Comparison of ENCODE assay signal across 8 cellular contexts in the genomic region with DNA sequence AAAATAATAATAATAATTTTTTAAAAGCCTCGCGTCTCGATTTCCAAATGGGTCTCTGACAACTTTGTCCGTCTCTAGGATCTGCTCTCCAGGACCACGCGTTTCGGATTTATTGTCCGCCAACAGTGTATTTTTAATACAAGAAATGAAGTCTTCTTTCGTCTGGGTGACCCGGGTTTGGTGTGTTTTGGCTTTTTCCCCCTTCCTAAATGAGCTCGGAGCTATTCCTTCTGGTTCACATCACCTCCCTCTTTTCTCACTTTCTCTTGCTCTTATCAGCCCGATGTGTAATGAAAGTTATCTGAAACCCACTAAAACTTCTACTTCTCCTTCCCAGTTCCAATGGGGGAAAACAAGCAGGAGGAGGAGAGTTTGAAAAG.
DNase-seq lines count a peak whose midpoint lies in the region; ATAC-seq and TF ChIP-seq lines count a peak whose summit lies in the region.

No MANE protein-coding gene starts in this region.

- CTCF ChIA-PET in CD4-positive, alpha-beta T cell (lab: Charles Lee), result no interaction called here

- H3K4me3 Mint-ChIP-seq in CD4-positive, alpha-beta T cell, result peak overlapping the region; percentile 32

- no peaks in the 10 kb centered on the region for H3K4me1 ChIP-seq in colonic mucosa
- peaks cover 10% of the 10 kb centered on the region for H3K4me1 ChIP-seq in mucosa of descending colon (ENCODE audit: low read depth)

- no peak overlapping the region for H3K27ac Mint-ChIP-seq in CD4-positive, alpha-beta T cell

- H3K27me3 ChIP-seq in CD4-positive, alpha-beta T cell (ENCODE audit: control insufficient read depth, insufficient read depth, low read length), result peaks cover 86% of the 10 kb centered on the region
- H3K27me3 ChIP-seq in colonic mucosa, result peaks cover 3% of the 10 kb centered on the region

- H3K36me3 Mint-ChIP-seq in CD4-positive, alpha-beta T cell (ENCODE audit: low read depth), result no peaks in the 10 kb centered on the region

- no peaks in the 10 kb centered on the region for H3K36me3 ChIP-seq in colonic mucosa
- no peaks in the 10 kb centered on the region for H3K36me3 ChIP-seq in mucosa of descending colon (ENCODE audit: low read depth)

- intact Hi-C loops in CD4-positive, alpha-beta T cell (cut with DNase I, micrococcal nuclease), result loop anchor here (5.0 to 10.0 kb wide), 3 partner anchors 518 to 595 kb away; partner anchors contain the start of gene MECOM (in 1 of the 2)
- intact Hi-C loops in colonic mucosa (cut with DNase I), result no loop called here
- intact Hi-C loops in mucosa of descending colon (cut with DNase I, micrococcal nuclease), result loop anchor here in 1 of 2 donors (10.0 kb wide), 2 partner anchors 128 to 518 kb away; partner anchors contain the start of gene MECOM

- peak overlapping the region; percentile 38 for H3K4me3 ChIP-seq in colonic mucosa
- peak overlapping the region; percentile 31 for H3K4me3 ChIP-seq in mucosa of descending colon

- no peaks in the 10 kb centered on the region for H3K9me3 ChIP-seq in CD4-positive, alpha-beta T cell (ENCODE audit: control insufficient read depth, low read length)
- H3K9me3 ChIP-seq in colonic mucosa (no peaks in the 10 kb centered on the region), mucosa of descending colon (no peaks in the 10 kb centered on the region)

- no peak for TF ChIP-seq CTCF in CD4-positive, alpha-beta T cell (IDR thresholded peaks at IDR 0.05)
- TF ChIP-seq CTCF in colonic mucosa (IDR thresholded peaks at IDR 0.05) (no peak), mucosa of descending colon (IDR thresholded peaks at IDR 0.05) (no peak)

- H3K4me1 Mint-ChIP-seq in CD4-positive, alpha-beta T cell (ENCODE audit: low read depth), result peaks cover 25% of the 10 kb centered on the region

- POLR2A ChIA-PET in CD4-positive, alpha-beta T cell (lab: Charles Lee), result no interaction called here

- DNase-seq in CD4-positive, alpha-beta T cell, result no peak
- DNase-seq in LoVo (ENCODE audit: low spot score) (peak; percentile 28), colonic mucosa (peak; percentile 31), mucosa of descending colon (peak in 1 of 3 donors; percentile 24), GDM1 (lab: John Stamatoyannopoulos, UW) (no peak), superior temporal gyrus (ENCODE audit: extremely low spot score) (no peak)

- no peak overlapping the region for H3K27ac ChIP-seq in CD4-positive, alpha-beta T cell (ENCODE audit: low read depth, low read length)
- peak overlapping the region; percentile 78 for H3K27ac ChIP-seq in colonic mucosa

- ATAC-seq in CD4-positive, alpha-beta T cell (ENCODE audit: poor library complexity), result no peak
- ATAC-seq in mucosa of descending colon (peak; percentile 10), GM18873 (IDR thresholded peaks at IDR 0.05; ENCODE audit: low FRiP score, unreplicated experiment) (no peak), HG02885 (IDR thresholded peaks at IDR 0.05; ENCODE audit: poor library complexity, unreplicated experiment) (no peak)

- peak overlapping the region; percentile 75 to 76 for H3K9ac ChIP-seq in colonic mucosa (ENCODE audit: low read depth in 2 of 2, low read length in 2 of 2)

- no peaks in the 10 kb centered on the region for H3K9me3 Mint-ChIP-seq in CD4-positive, alpha-beta T cell

- H3K27me3 Mint-ChIP-seq in CD4-positive, alpha-beta T cell, result peaks cover 82% of the 10 kb centered on the region

Comparison
In these comparisons a context has a peak if more than half of its experiments do, and no peak if none do; other contexts are left out.
1. DNase-seq: peak in LoVo (single experiment) and colonic mucosa (single experiment); none in CD4-positive, alpha-beta T cell (0 of 10), GDM1 (single experiment) and superior temporal gyrus (single experiment).